1 cellular context compared by ENCODE assay signal in genomic region chr2:50687327-50687726, GRCh38.
TF ChIP-seq lines count a peak whose summit lies in the region.

No MANE protein-coding gene starts in this region.

TF ChIP-seq in HepG2, 621 proteins besides CTCF, POLR2A, EP300 and RAD21 (continued from another document):
- TF ChIP-seq, protein P1, sequence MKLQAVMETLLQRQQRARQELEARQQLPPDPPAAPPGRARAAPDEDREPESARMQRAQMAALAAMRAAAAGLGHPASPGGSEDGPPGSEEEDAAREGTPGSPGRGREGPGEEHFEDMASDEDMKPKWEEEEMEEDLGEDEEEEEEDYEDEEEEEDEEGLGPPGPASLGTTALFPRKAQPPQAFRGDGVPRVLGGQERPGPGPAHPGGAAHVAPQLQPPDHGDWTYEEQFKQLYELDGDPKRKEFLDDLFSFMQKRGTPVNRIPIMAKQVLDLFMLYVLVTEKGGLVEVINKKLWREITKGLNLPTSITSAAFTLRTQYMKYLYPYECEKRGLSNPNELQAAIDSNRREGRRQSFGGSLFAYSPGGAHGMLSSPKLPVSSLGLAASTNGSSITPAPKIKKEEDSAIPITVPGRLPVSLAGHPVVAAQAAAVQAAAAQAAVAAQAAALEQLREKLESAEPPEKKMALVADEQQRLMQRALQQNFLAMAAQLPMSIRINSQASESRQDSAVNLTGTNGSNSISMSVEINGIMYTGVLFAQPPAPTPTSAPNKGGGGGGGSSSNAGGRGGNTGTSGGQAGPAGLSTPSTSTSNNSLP (IDR thresholded peaks at IDR 0.05; ENCODE audit: low read depth, low read length), result no peak
- TF ChIP-seq, protein P2, sequence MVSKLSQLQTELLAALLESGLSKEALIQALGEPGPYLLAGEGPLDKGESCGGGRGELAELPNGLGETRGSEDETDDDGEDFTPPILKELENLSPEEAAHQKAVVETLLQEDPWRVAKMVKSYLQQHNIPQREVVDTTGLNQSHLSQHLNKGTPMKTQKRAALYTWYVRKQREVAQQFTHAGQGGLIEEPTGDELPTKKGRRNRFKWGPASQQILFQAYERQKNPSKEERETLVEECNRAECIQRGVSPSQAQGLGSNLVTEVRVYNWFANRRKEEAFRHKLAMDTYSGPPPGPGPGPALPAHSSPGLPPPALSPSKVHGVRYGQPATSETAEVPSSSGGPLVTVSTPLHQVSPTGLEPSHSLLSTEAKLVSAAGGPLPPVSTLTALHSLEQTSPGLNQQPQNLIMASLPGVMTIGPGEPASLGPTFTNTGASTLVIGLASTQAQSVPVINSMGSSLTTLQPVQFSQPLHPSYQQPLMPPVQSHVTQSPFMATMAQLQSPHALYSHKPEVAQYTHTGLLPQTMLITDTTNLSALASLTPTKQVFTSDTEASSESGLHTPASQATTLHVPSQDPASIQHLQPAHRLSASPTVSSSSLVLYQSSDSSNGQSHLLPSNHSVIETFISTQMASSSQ (IDR thresholded peaks at IDR 0.05; ENCODE audit: low read depth), result no peak
- TF ChIP-seq, protein P2 (CRISPR knock-in tag; IDR thresholded peaks at IDR 0.05; ENCODE audit: borderline replicate concordance), result no peak
- TF ChIP-seq NR3C1 (CRISPR knock-in tag; IDR thresholded peaks at IDR 0.05) (no peak), KIAA2018 (CRISPR knock-in tag; IDR thresholded peaks at IDR 0.05; ENCODE audit: borderline replicate concordance) (no peak), CEBPG (CRISPR knock-in tag; IDR thresholded peaks at IDR 0.05) (no peak), RFXAP (CRISPR knock-in tag; IDR thresholded peaks at IDR 0.05; ENCODE audit: borderline replicate concordance) (no peak)
